Comparison of ENCODE assay signal across 27 cellular contexts in genomic region chr12:109961612-109962011, GRCh38. TPM values are rescaled to one million over a fixed set of nuclear protein-coding genes. Genes with fewer than 3 reads are reported as not detected.
DNase-seq lines count a peak whose midpoint lies in the region; ATAC-seq, FAIRE-seq and TF ChIP-seq lines count a peak whose summit lies in the region.
"Had no signal": no experiment of that assay in that cellular context is flagged by ENCODE, and none has a peak within 500 bp of the region (broad histone marks: within the 10 kb centered on the region; RNA-seq: fewer than 3 reads in every experiment).

No MANE protein-coding gene starts in this region.

- H3K9me3 Mint-ChIP-seq in activated naive CD4-positive, alpha-beta T cell treated with anti-CD3 and anti-CD28 coated beads, Interleukin-2, amount 10 ng/mL, durations not matched to agents 7 days and 5 days = no peaks in the 10 kb centered on the region
- H3K9me3 Mint-ChIP-seq in activated naive CD4-positive, alpha-beta T cell treated with anti-CD3 and anti-CD28 coated beads for 36 hours = no peaks in the 10 kb centered on the region
- H3K9me3 Mint-ChIP-seq: mesothelial cell of epicardium, neural crest cell, T-cell had no signal

- intact Hi-C loops in activated naive CD4-positive, alpha-beta T cell treated with anti-CD3 and anti-CD28 coated beads for 36 hours (cut with micrococcal nuclease) = no loop called here

- ATAC-seq in thoracic aorta (ENCODE audit: insufficient number of reproducible peaks, low FRiP score, low read depth) = no peak
- ATAC-seq: A549, T-cell had no signal

- DNase-seq in activated naive CD4-positive, alpha-beta T cell treated with anti-CD3 and anti-CD28 coated beads, Interleukin-2, amount 10 ng/mL, durations not matched to agents 7 days and 5 days = no peak
- no peak for DNase-seq in activated naive CD4-positive, alpha-beta T cell treated with anti-CD3 and anti-CD28 coated beads for 36 hours
- no peak for DNase-seq in cardiac muscle cell (ENCODE audit: low read depth in 1 of 2, low spot score in 1 of 2)
- no peak for DNase-seq in thoracic aorta (ENCODE audit: low spot score)
- DNase-seq in activated CD8-positive, alpha-beta memory T cell treated with anti-CD3 and anti-CD28 coated beads for 24 hours = no peak
- DNase-seq in GM03348 (ENCODE audit: low spot score) = no peak
- DNase-seq in frontal cortex (ENCODE audit: low spot score in 2 of 2) = no peak
- DNase-seq: activated CD4-positive, alpha-beta T cell treated with anti-CD3 and anti-CD28 coated beads, Interleukin-2, amount 50 U/mL, for 4 hours; anterior cingulate cortex; effector CD8-positive, alpha-beta T cell; IMR-90; MG63; NCI-H1694; NCI-H226; NCI-H82; OCI-M1; SIG-M5; spleen; stimulated activated CD4-positive, alpha-beta T cell treated with anti-CD3 and anti-CD28 coated beads, Interleukin-4, amount 100 ng/mL, for 4 hours; T-cell; WERI-Rb-1 had no signal

- no peak for TF ChIP-seq CTCF in VCaP (conservative IDR thresholded peaks at IDR 0.05)
- TF ChIP-seq CTCF in cardiac muscle cell (IDR thresholded peaks at IDR 0.05; ENCODE audit: low read depth, low read length) = no peak
- no peak for TF ChIP-seq CTCF in thoracic aorta (IDR thresholded peaks at IDR 0.05)

- H3K4me1 ChIP-seq in cardiac muscle cell (ENCODE audit: low read depth) = no peaks in the 10 kb centered on the region
- peaks cover 0 to 17% of the 10 kb centered on the region in 2 donors for H3K4me1 ChIP-seq in thoracic aorta (ENCODE audit: control insufficient read depth in 1 of 2, low read depth in 2 of 2)
- H3K4me1 ChIP-seq: A549; BLaER1 treated with 17β-estradiol and CSF1 and Interleukin-3, amounts not matched to agents 10 nM and 100 nM had no signal

- H3K36me3 ChIP-seq in cardiac muscle cell (peaks cover 28% of the 10 kb centered on the region), thoracic aorta (peaks cover 22% of the 10 kb centered on the region)

- no peak overlapping the region for H3K4me3 Mint-ChIP-seq in activated naive CD4-positive, alpha-beta T cell treated with anti-CD3 and anti-CD28 coated beads, Interleukin-2, amount 10 ng/mL, durations not matched to agents 7 days and 5 days
- H3K4me3 Mint-ChIP-seq in activated naive CD4-positive, alpha-beta T cell treated with anti-CD3 and anti-CD28 coated beads for 36 hours = no peak overlapping the region
- H3K4me3 Mint-ChIP-seq: mesothelial cell of epicardium, neural crest cell, T-cell had no signal

- peaks cover 5% of the 10 kb centered on the region for H3K4me1 Mint-ChIP-seq in activated naive CD4-positive, alpha-beta T cell treated with anti-CD3 and anti-CD28 coated beads, Interleukin-2, amount 10 ng/mL, durations not matched to agents 7 days and 5 days
- H3K4me1 Mint-ChIP-seq in activated naive CD4-positive, alpha-beta T cell treated with anti-CD3 and anti-CD28 coated beads for 36 hours (ENCODE audit: low read depth) = no peaks in the 10 kb centered on the region
- H3K4me1 Mint-ChIP-seq: mesothelial cell of epicardium, neural crest cell had no signal

- no peak overlapping the region for H3K4me3 ChIP-seq in cardiac muscle cell
- H3K4me3 ChIP-seq in thoracic aorta = no peak overlapping the region
- H3K4me3 ChIP-seq: A549; BLaER1 treated with 17β-estradiol and CSF1 and Interleukin-3, amounts not matched to agents 10 nM and 100 nM; MG63; spleen had no signal

- H3K27ac ChIP-seq in VCaP (peak overlapping the region; percentile 96), cardiac muscle cell (peak overlapping the region; percentile 13), thoracic aorta (peak overlapping the region; percentile 10 to 35)
- H3K27ac ChIP-seq: A549; BLaER1 treated with 17β-estradiol and CSF1 and Interleukin-3, amounts not matched to agents 10 nM and 100 nM; HL-60; WERI-Rb-1 had no signal

- CTCF ChIA-PET in activated naive CD4-positive, alpha-beta T cell treated with anti-CD3 and anti-CD28 coated beads, Interleukin-2, amount 10 ng/mL, durations not matched to agents 7 days and 5 days (lab: Charles Lee) = no interaction called here
- CTCF ChIA-PET in activated naive CD4-positive, alpha-beta T cell treated with anti-CD3 and anti-CD28 coated beads for 36 hours (lab: Charles Lee) = interaction anchor here (0.6 to 1.6 kb wide), 3 partner anchors 32 to 523 kb away, joined by 3 to 5 read pairs (median 3); no protein-coding TSS in a partner anchor

- H3K9me3 ChIP-seq in cardiac muscle cell (ENCODE audit: low read depth) (no peaks in the 10 kb centered on the region), thoracic aorta (no peaks in the 10 kb centered on the region)
- H3K9me3 ChIP-seq: A549; BLaER1 treated with 17β-estradiol and CSF1 and Interleukin-3, amounts not matched to agents 10 nM and 100 nM; MG63; spleen had no signal

- H3K36me3 Mint-ChIP-seq in activated naive CD4-positive, alpha-beta T cell treated with anti-CD3 and anti-CD28 coated beads, Interleukin-2, amount 10 ng/mL, durations not matched to agents 7 days and 5 days = peaks cover 61% of the 10 kb centered on the region
- H3K36me3 Mint-ChIP-seq in activated naive CD4-positive, alpha-beta T cell treated with anti-CD3 and anti-CD28 coated beads for 36 hours (ENCODE audit: low read depth) = peaks cover 22% of the 10 kb centered on the region

- FAIRE-seq in frontal cortex (lab: Jason Lieb, UNC) = no peak
- FAIRE-seq: A549 had no signal

- H3K27me3 Mint-ChIP-seq in activated naive CD4-positive, alpha-beta T cell treated with anti-CD3 and anti-CD28 coated beads, Interleukin-2, amount 10 ng/mL, durations not matched to agents 7 days and 5 days = no peaks in the 10 kb centered on the region
- H3K27me3 Mint-ChIP-seq in activated naive CD4-positive, alpha-beta T cell treated with anti-CD3 and anti-CD28 coated beads for 36 hours (ENCODE audit: low read depth) = no peaks in the 10 kb centered on the region
- H3K27me3 Mint-ChIP-seq: T-cell had no signal

- no peaks in the 10 kb centered on the region for H3K27me3 ChIP-seq in cardiac muscle cell
- no peaks in the 10 kb centered on the region for H3K27me3 ChIP-seq in thoracic aorta (replicated peaks; ENCODE audit: insufficient read depth)
- H3K27me3 ChIP-seq: BLaER1 treated with 17β-estradiol and CSF1 and Interleukin-3, amounts not matched to agents 10 nM and 100 nM; MG63; spleen had no signal

- H3K27ac Mint-ChIP-seq in activated naive CD4-positive, alpha-beta T cell treated with anti-CD3 and anti-CD28 coated beads, Interleukin-2, amount 10 ng/mL, durations not matched to agents 7 days and 5 days = peak overlapping the region; percentile 25
- no peak overlapping the region for H3K27ac Mint-ChIP-seq in activated naive CD4-positive, alpha-beta T cell treated with anti-CD3 and anti-CD28 coated beads for 36 hours
- H3K27ac Mint-ChIP-seq: mesothelial cell of epicardium, T-cell had no signal

RNA-seq across cellular contexts. Expression of gene GIT2, which starts 34.6 kb away (rescaled TPM):
- 10 to 100 TPM; 40.2 to 41.6 TPM for total RNA-seq in activated naive CD4-positive, alpha-beta T cell treated with anti-CD3 and anti-CD28 coated beads for 36 hours
- total RNA-seq in cardiac muscle cell = 24.3 and 25.7 TPM in 2 replicates
- polyA plus RNA-seq in cardiac muscle cell = 23.3 and 34.7 TPM in 2 replicates
- 10 to 100 TPM; 45.2 to 71.5 TPM for total RNA-seq in thoracic aorta
- total RNA-seq in frontal cortex = 20.4 TPM

RNA-seq across cellular contexts. Expression of gene ANKRD13A, which starts 37.6 kb away (rescaled TPM):
- 10 to 100 TPM; 28.3 to 31.5 TPM for total RNA-seq in activated naive CD4-positive, alpha-beta T cell treated with anti-CD3 and anti-CD28 coated beads for 36 hours
- total RNA-seq in cardiac muscle cell (77.2 and 131 TPM in 2 replicates), thoracic aorta (10 to 100 TPM; 69.1 to 83.7 TPM), frontal cortex (24.9 TPM)
- 25.5 and 26.9 TPM in 2 replicates for polyA plus RNA-seq in cardiac muscle cell

Comparison
In these comparisons a context has a peak if more than half of its experiments do, and no peak if none do; other contexts are left out.
1. H3K27ac ChIP-seq: peak in every context shown above with its lines; median percentile 96 in VCaP; 22 in thoracic aorta; 13 in cardiac muscle cell.